ENCODE assay signal across 28 cellular contexts in the genomic region with DNA sequence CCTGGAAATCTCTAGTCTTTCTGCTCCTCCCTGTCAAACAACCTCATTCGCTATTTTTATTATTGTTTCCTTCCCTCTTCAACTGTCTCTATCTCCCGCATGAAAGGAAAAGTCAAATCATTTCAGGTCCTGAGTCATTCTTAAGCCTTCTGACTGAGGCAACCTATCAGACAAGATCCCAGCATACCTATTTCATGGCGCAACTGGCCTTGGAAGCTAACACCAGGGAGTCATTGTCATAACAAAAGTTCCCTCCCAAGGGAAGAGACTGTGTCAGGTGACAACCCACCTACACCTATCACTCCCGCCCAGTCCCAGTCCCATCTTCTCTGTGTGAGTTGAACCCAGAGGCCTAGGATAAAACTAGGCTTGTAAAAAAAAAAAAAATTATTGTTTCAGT. TPM values are rescaled to one million over a fixed set of nuclear protein-coding genes. Genes with fewer than 3 reads are reported as not detected.
DNase-seq lines count a peak whose midpoint lies in the region; ATAC-seq, FAIRE-seq and TF ChIP-seq lines count a peak whose summit lies in the region.
"Had no signal": no experiment of that assay in that cellular context is flagged by ENCODE, and none has a peak within 500 bp of the region (broad histone marks: within the 10 kb centered on the region; RNA-seq: fewer than 3 reads in every experiment).

No MANE protein-coding gene starts in this region.

- DNase-seq in MCF 10A (ENCODE audit: unreplicated experiment) (peak; percentile 45), breast epithelium (ENCODE audit: low spot score in 2 of 2) (no peak), WTC11 (ENCODE audit: low spot score) (peak; percentile 52), iPS DF 19.7 (ENCODE audit: low read depth, low spot score) (peak; percentile 95), trophoblast cell (peak; percentile 87), adrenal gland (no peak), GM12892 (ENCODE audit: insufficient read length) (no peak)
- DNase-seq: 8988T; activated B cell treated with CpG ODN at 0.5 μM for 24 hours; activated CD4-positive, alpha-beta T cell treated with anti-CD3 and anti-CD28 coated beads, Interleukin-2, amount 50 U/mL, for 1 hour; activated T-cell treated with anti-CD3 and anti-CD28 coated beads, Interleukin-2, amount 50 U/mL, for 4 hours; immature natural killer cell; left ventricle myocardium superior; midbrain; naive thymus-derived CD8-positive, alpha-beta T cell; NCI-H1105; NCI-H2029 treated with DMSO at 0.1 percent for 48 hours; NCI-H2227 treated with DMSO at 0.1 percent for 48 hours; NCI-H748 treated with DMSO at 0.1 percent for 48 hours; SIG-M5; stimulated activated CD4-positive, alpha-beta T cell treated with anti-CD3 and anti-CD28 coated beads, Interleukin-2, amount 100 ng/mL, for 24 hours; stomach; T1000; tibial artery had no signal

- H3K9ac ChIP-seq in trophoblast cell (ENCODE audit: low read length): no peak overlapping the region

- FAIRE-seq in GM12892 (lab: Jason Lieb, UNC): no peak
- FAIRE-seq: RCC 7860 had no signal

- no peak overlapping the region for H3K14ac ChIP-seq in trophoblast cell (ENCODE audit: low read length)

- H3K79me2 ChIP-seq in trophoblast cell (ENCODE audit: control insufficient read depth, insufficient read depth, low read length, poor library complexity): no peaks in the 10 kb centered on the region

- no peaks in the 10 kb centered on the region for H3K27me3 Mint-ChIP-seq in MCF 10A (ENCODE audit: insufficient read depth, unreplicated experiment)
- no peaks in the 10 kb centered on the region for H3K27me3 Mint-ChIP-seq in WTC11 (ENCODE audit: low read depth)
- H3K27me3 Mint-ChIP-seq: activated B cell treated with CpG ODN at 0.5 μM for 24 hours; brain; naive thymus-derived CD8-positive, alpha-beta T cell had no signal

- H3K4me1 Mint-ChIP-seq in MCF 10A (ENCODE audit: insufficient read depth, unreplicated experiment) (no peaks in the 10 kb centered on the region), WTC11 (peaks cover 32% of the 10 kb centered on the region)

- H3K36me3 ChIP-seq in breast epithelium (no peaks in the 10 kb centered on the region), trophoblast cell (ENCODE audit: control insufficient read depth in 1 of 2, insufficient read depth in 2 of 2, low read length in 2 of 2) (no peaks in the 10 kb centered on the region), adrenal gland (replicated peaks in 1 of 2) (no peaks in the 10 kb centered on the region)
- H3K36me3 ChIP-seq: stomach, tibial artery had no signal

- H2AK5ac ChIP-seq in trophoblast cell (ENCODE audit: low read length): no peak overlapping the region

- H4K8ac ChIP-seq in trophoblast cell (ENCODE audit: low read depth, low read length): no peak overlapping the region

- no TSS peak for BruUV-seq in MCF 10A (replicated peaks; lab: Mats Ljungman, UMichigan)

- H2BK12ac ChIP-seq in trophoblast cell (ENCODE audit: low read length): no peak overlapping the region

- no peak overlapping the region for H4K12ac ChIP-seq in trophoblast cell (ENCODE audit: low read depth, low read length)

- WGBS in trophoblast cell (ENCODE audit: extremely low coverage, insufficient coverage, insufficient read length): no CpG with 5 or more reads among the region's 4 CpGs
- 80 to 89% (median 86%) methylated on average over 4 of the region's 4 CpGs for WGBS in adrenal gland, 4 donors

- no peaks in the 10 kb centered on the region for H3K9me3 ChIP-seq in breast epithelium
- H3K9me3 ChIP-seq in trophoblast cell (ENCODE audit: insufficient read depth, low read depth, low read length): no peaks in the 10 kb centered on the region
- no peaks in the 10 kb centered on the region for H3K9me3 ChIP-seq in adrenal gland (replicated peaks in 1 of 3)
- H3K9me3 ChIP-seq: stomach, tibial artery had no signal

- H3K36me3 Mint-ChIP-seq in MCF 10A (ENCODE audit: insufficient read depth, unreplicated experiment): no peaks in the 10 kb centered on the region
- H3K36me3 Mint-ChIP-seq in WTC11: no peaks in the 10 kb centered on the region
- H3K36me3 Mint-ChIP-seq: brain; immature natural killer cell; naive thymus-derived CD8-positive, alpha-beta T cell had no signal

- H2AFZ ChIP-seq in trophoblast cell (ENCODE audit: insufficient read depth, low read length, poor library complexity): no peak overlapping the region

- peaks cover 6% of the 10 kb centered on the region for H3K79me1 ChIP-seq in trophoblast cell (ENCODE audit: low read length)

- H3K18ac ChIP-seq in trophoblast cell (ENCODE audit: low read length): no peak overlapping the region

- TF ChIP-seq CTCF in MCF 10A (IDR thresholded peaks at IDR 0.05; ENCODE audit: unreplicated experiment): no peak
- TF ChIP-seq CTCF in breast epithelium (IDR thresholded peaks at IDR 0.05): no peak
- TF ChIP-seq CTCF in WTC11 (IDR thresholded peaks at IDR 0.05): no peak
- no peak for TF ChIP-seq CTCF in adrenal gland (IDR thresholded peaks at IDR 0.05)

- intact Hi-C loops in MCF 10A (cut with micrococcal nuclease): no loop called here
- intact Hi-C loops in breast epithelium (cut with DNase I; ENCODE audit: low total_unique reads): no loop called here
- intact Hi-C loops in adrenal gland (cut with DNase I): no loop called here

- no peaks in the 10 kb centered on the region for H3K9me3 Mint-ChIP-seq in MCF 10A (ENCODE audit: unreplicated experiment)
- H3K9me3 Mint-ChIP-seq in WTC11: peaks cover 4% of the 10 kb centered on the region; the same call in 1 of the 2 replicates
- H3K9me3 Mint-ChIP-seq: activated B cell treated with CpG ODN at 0.5 μM for 24 hours, immature natural killer cell had no signal

- POLR2A ChIA-PET in MCF 10A (lab: Yijun Ruan, JAX) (no interaction called here), WTC11 (lab: Charles Lee) (interaction anchor here (0.6 kb wide), 2 partner anchors 13 to 1802 kb away, joined by 3 read pairs; no protein-coding TSS in a partner anchor)

- H3K4me3 ChIP-seq in breast epithelium: no peak overlapping the region
- H3K4me3 ChIP-seq in trophoblast cell (ENCODE audit: low read depth, low read length): no peak overlapping the region
- H3K4me3 ChIP-seq in adrenal gland: no peak overlapping the region
- H3K4me3 ChIP-seq: stomach, tibial artery had no signal

- H3K4me1 ChIP-seq in breast epithelium (no peaks in the 10 kb centered on the region), trophoblast cell (ENCODE audit: control insufficient read depth in 1 of 2, insufficient read depth in 2 of 2, low read length in 2 of 2) (no peaks in the 10 kb centered on the region), adrenal gland (replicated peaks in 1 of 2) (no peaks in the 10 kb centered on the region)
- H3K4me1 ChIP-seq: tibial artery had no signal

- H3K4me3 Mint-ChIP-seq in MCF 10A (ENCODE audit: unreplicated experiment): no peak overlapping the region
- H3K4me3 Mint-ChIP-seq in WTC11: no peak overlapping the region
- H3K4me3 Mint-ChIP-seq: activated B cell treated with CpG ODN at 0.5 μM for 24 hours; activated T-cell treated with anti-CD3 and anti-CD28 coated beads, Interleukin-2, amount 50 U/mL, for 4 hours; brain; immature natural killer cell; naive thymus-derived CD8-positive, alpha-beta T cell had no signal

- H3K27me3 ChIP-seq in breast epithelium: no peaks in the 10 kb centered on the region
- H3K27me3 ChIP-seq in trophoblast cell (ENCODE audit: insufficient read depth, low read length): no peaks in the 10 kb centered on the region
- H3K27me3 ChIP-seq in adrenal gland: no peaks in the 10 kb centered on the region
- H3K27me3 ChIP-seq: stomach, tibial artery had no signal

- H4K91ac ChIP-seq in trophoblast cell (ENCODE audit: low read depth, low read length): no peak overlapping the region

- no peak overlapping the region for H2BK120ac ChIP-seq in trophoblast cell (ENCODE audit: insufficient read depth, low read length, poor library complexity)

- no peak overlapping the region for H3K27ac Mint-ChIP-seq in MCF 10A (ENCODE audit: low read depth, unreplicated experiment)
- peak overlapping the region; percentile 86 for H3K27ac Mint-ChIP-seq in WTC11
- H3K27ac Mint-ChIP-seq: activated B cell treated with CpG ODN at 0.5 μM for 24 hours; brain; immature natural killer cell; naive thymus-derived CD8-positive, alpha-beta T cell had no signal

- ATAC-seq in WTC11 (peak; percentile 96), HG03457 (IDR thresholded peaks at IDR 0.05; ENCODE audit: unreplicated experiment) (no peak)
- ATAC-seq: activated T-cell treated with anti-CD3 and anti-CD28 coated beads, Interleukin-2, amount 50 U/mL, for 4 hours; left ventricle myocardium superior; naive thymus-derived CD8-positive, alpha-beta T cell had no signal

- no peak for TF ChIP-seq POLR2A in breast epithelium (IDR thresholded peaks at IDR 0.05)
- no peak for TF ChIP-seq POLR2A in adrenal gland (IDR thresholded peaks at IDR 0.05)
- TF ChIP-seq POLR2A in GM12892 (IDR thresholded peaks at IDR 0.05; ENCODE audit: low read depth, low read length): no peak

- CTCF ChIA-PET in MCF 10A (lab: Yijun Ruan, JAX): no interaction called here
- CTCF ChIA-PET in WTC11 (lab: Charles Lee): no interaction called here

- no peak overlapping the region for H3K4me2 ChIP-seq in trophoblast cell (ENCODE audit: low read length)

- H2BK5ac ChIP-seq in trophoblast cell (ENCODE audit: low read depth, low read length, poor library complexity): no peak overlapping the region

- no peak overlapping the region for H3K4ac ChIP-seq in trophoblast cell (ENCODE audit: low read depth, low read length)

- H3K23ac ChIP-seq in trophoblast cell (ENCODE audit: low read length): no peak overlapping the region

- H3K27ac ChIP-seq in breast epithelium: no peak overlapping the region
- no peak overlapping the region for H3K27ac ChIP-seq in trophoblast cell (ENCODE audit: low read depth, low read length)
- H3K27ac ChIP-seq in adrenal gland: no peak overlapping the region
- H3K27ac ChIP-seq: stomach, tibial artery had no signal

TF ChIP-seq in WTC11, 78 proteins besides CTCF, POLR2A, EP300 and RAD21 (continues in another document):
- TF ChIP-seq, protein P1, sequence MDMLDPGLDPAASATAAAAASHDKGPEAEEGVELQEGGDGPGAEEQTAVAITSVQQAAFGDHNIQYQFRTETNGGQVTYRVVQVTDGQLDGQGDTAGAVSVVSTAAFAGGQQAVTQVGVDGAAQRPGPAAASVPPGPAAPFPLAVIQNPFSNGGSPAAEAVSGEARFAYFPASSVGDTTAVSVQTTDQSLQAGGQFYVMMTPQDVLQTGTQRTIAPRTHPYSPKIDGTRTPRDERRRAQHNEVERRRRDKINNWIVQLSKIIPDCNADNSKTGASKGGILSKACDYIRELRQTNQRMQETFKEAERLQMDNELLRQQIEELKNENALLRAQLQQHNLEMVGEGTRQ (CRISPR knock-in tag; IDR thresholded peaks at IDR 0.05): peak; percentile 84
- TF ChIP-seq ZNF219 (CRISPR knock-in tag; IDR thresholded peaks at IDR 0.05; ENCODE audit: borderline replicate concordance) (no peak), TEAD1 (CRISPR knock-in tag; IDR thresholded peaks at IDR 0.05) (peak; percentile 35; the same call in 1 of the 2 replicates), NFE2L1 (CRISPR knock-in tag; IDR thresholded peaks at IDR 0.05) (0 out of 2 replicates have a peak, but pooled peaks have one; percentile 44)

RNA-seq across cellular contexts. Expression of a gene that starts 10.2 kb away (rescaled TPM):
- 2.5 and 2.7 TPM in 2 replicates for total RNA-seq in MCF 10A (2022)
- total RNA-seq in breast epithelium: 10 to 100 TPM; 14.6 to 26.7 (median 26.2) TPM
- total RNA-seq in WTC11 (2021): 30.0 to 32.5 TPM (median 31.7 TPM) in 3 replicates
- polyA plus RNA-seq in trophoblast cell (2013): 23.3 and 25.5 TPM in 2 replicates
- total RNA-seq in adrenal gland: 10 to 100 TPM in 6 of 8 donors, 1 to 10 TPM in 2; 6.8 to 23.2 (median 12.4) TPM
- polyA plus RNA-seq in adrenal gland: 1 to 10 TPM; 2.5 to 6.7 (median 3.0) TPM
- polyA plus RNA-seq in GM12892 (2012; ENCODE audit: missing spikeins): 1.3 TPM
- total RNA-seq: G401 had no signal

Comparison
In these comparisons a context has a peak if more than half of its experiments do, and no peak if none do; other contexts are left out.
1. DNase-seq: peak in MCF 10A (single experiment), WTC11 (single experiment), iPS DF 19.7 (single experiment) and trophoblast cell (2 of 2); none in breast epithelium (0 of 2), adrenal gland (0 of 7) and GM12892 (single experiment).